9 cellular contexts compared by ENCODE assay signal in genomic region chr6:55886185-55886836, GRCh38. TPM values are rescaled to one million over a fixed set of nuclear protein-coding genes. Genes with fewer than 3 reads are reported as not detected.
DNase-seq lines count a peak whose midpoint lies in the region; ATAC-seq, FAIRE-seq and TF ChIP-seq lines count a peak whose summit lies in the region.
"Had no signal": no experiment of that assay in that cellular context is flagged by ENCODE, and none has a peak within 500 bp of the region (broad histone marks: within the 10 kb centered on the region; RNA-seq: fewer than 3 reads in every experiment).

No MANE protein-coding gene starts in this region.

- no peak overlapping the region for H2AFZ ChIP-seq in GM12878 (ENCODE audit: control insufficient read depth, low read depth, low read length)

- TF ChIP-seq RAD21 in GM12878 (IDR thresholded peaks at IDR 0.05; ENCODE audit: insufficient read depth, low read depth, low read length) = peak; percentile 60

- no peak for TF ChIP-seq POLR2A in GM12878 (IDR thresholded peaks at IDR 0.05; ENCODE audit: low read depth, low read length)

- H3K4me3 Mint-ChIP-seq in Caco-2 (ENCODE audit: unreplicated experiment) = no peak overlapping the region
- H3K4me3 Mint-ChIP-seq: effector memory CD8-positive, alpha-beta T cell had no signal

- POLR2A ChIA-PET in Caco-2 (lab: Charles Lee) = no interaction called here
- POLR2A ChIA-PET in GM12878 (lab: Charles Lee) = interaction anchor here (0.6 kb wide), 1 partner anchor 208 kb away, joined by 3 read pairs; no protein-coding TSS in a partner anchor

- peaks cover 4% of the 10 kb centered on the region for H3K4me1 Mint-ChIP-seq in Caco-2 (ENCODE audit: low read depth, unreplicated experiment)

- H3K9me3 ChIP-seq in Caco-2 = no peaks in the 10 kb centered on the region
- H3K9me3 ChIP-seq in GM12878 (replicated peaks; ENCODE audit: control insufficient read depth, insufficient read depth, low read length) = no peaks in the 10 kb centered on the region
- no peaks in the 10 kb centered on the region for H3K9me3 ChIP-seq in lower lobe of right lung
- no peaks in the 10 kb centered on the region for H3K9me3 ChIP-seq in tibial artery

- no peaks in the 10 kb centered on the region for H3K27me3 Mint-ChIP-seq in Caco-2 (ENCODE audit: insufficient read depth, unreplicated experiment)
- H3K27me3 Mint-ChIP-seq: effector memory CD8-positive, alpha-beta T cell had no signal

- no peak overlapping the region for H3K4me2 ChIP-seq in GM12878 (ENCODE audit: control insufficient read depth, insufficient read depth)

- no peak for FAIRE-seq in GM12878 (lab: Jason Lieb, UNC)

- no peaks in the 10 kb centered on the region for H4K20me1 ChIP-seq in GM12878 (ENCODE audit: control insufficient read depth, insufficient read depth)

- no peak overlapping the region for H3K27ac ChIP-seq in GM12878 (ENCODE audit: control insufficient read depth, insufficient read depth)
- H3K27ac ChIP-seq in lower lobe of right lung = no peak overlapping the region
- H3K27ac ChIP-seq in tibial artery = no peak overlapping the region

- TF ChIP-seq EP300 in GM12878 (IDR thresholded peaks at IDR 0.05; ENCODE audit: borderline replicate concordance in 1 of 2, control insufficient read depth in 1 of 2, low read depth in 2 of 2, low read length in 2 of 2) = no peak

- H3K36me3 Mint-ChIP-seq in Caco-2 (ENCODE audit: insufficient read depth, unreplicated experiment) = no peaks in the 10 kb centered on the region

- CTCF ChIA-PET in Caco-2 (lab: Charles Lee) = interaction anchor here (0.9 kb wide), 1 partner anchor 269 kb away, joined by 3 read pairs; no protein-coding TSS in a partner anchor
- CTCF ChIA-PET in GM12878 (lab: Yijun Ruan, JAX) = interaction anchor here (1.0 to 4.9 kb wide), 6 partner anchors 18 to 610 kb away, joined by 3 to 36 read pairs (median 6); no protein-coding TSS in a partner anchor

- no peaks in the 10 kb centered on the region for H3K27me3 ChIP-seq in Caco-2 (replicated peaks; ENCODE audit: control insufficient read depth, insufficient read depth, low read length)
- no peaks in the 10 kb centered on the region for H3K27me3 ChIP-seq in GM12878 (replicated peaks in 1 of 2; ENCODE audit: control insufficient read depth in 2 of 2, insufficient read depth in 2 of 2, low read length in 1 of 2)
- no peaks in the 10 kb centered on the region for H3K27me3 ChIP-seq in lower lobe of right lung (ENCODE audit: low read depth)
- no peaks in the 10 kb centered on the region for H3K27me3 ChIP-seq in tibial artery

- H3K79me2 ChIP-seq in GM12878 (ENCODE audit: control insufficient read depth, insufficient read depth, low read length) = no peaks in the 10 kb centered on the region

- ATAC-seq in GM12878 (no peak), lower lobe of right lung (no peak), GM21381 (IDR thresholded peaks at IDR 0.05; ENCODE audit: unreplicated experiment) (no peak)
- ATAC-seq: effector memory CD8-positive, alpha-beta T cell had no signal

- in situ Hi-C loops in KBM-7 (cut with MboI; ENCODE audit: low pct_unique_long_range_greater_than_20kb, low sequenced_read_pairs) (no loop called here), GM12878 (cut with MboI) (loop anchor here (10.0 to 25.0 kb wide), 2 partner anchors 262 to 599 kb away; no protein-coding TSS in a partner anchor)

- intact Hi-C loops in Caco-2 (cut with micrococcal nuclease; ENCODE audit: unreplicated experiment) = loop anchor here (1.0 kb wide), 4 partner anchors 269 to 610 kb away; no protein-coding TSS in a partner anchor
- intact Hi-C loops in GM12878 (cut with micrococcal nuclease; ENCODE audit: unreplicated experiment) = loop anchor here (1.0 kb wide), 1 partner anchor 269 kb away; no protein-coding TSS in a partner anchor
- intact Hi-C loops in lower lobe of right lung (cut with DNase I) = no loop called here
- intact Hi-C loops in tibial artery (cut with DNase I; ENCODE audit: low total_unique reads) = no loop called here

- no peak overlapping the region for H3K4me3 ChIP-seq in Caco-2 (ENCODE audit: low read depth, low read length)
- no peak overlapping the region for H3K4me3 ChIP-seq in GM12878
- H3K4me3 ChIP-seq in lower lobe of right lung = no peak overlapping the region
- no peak overlapping the region for H3K4me3 ChIP-seq in tibial artery

- no peaks in the 10 kb centered on the region for H3K36me3 ChIP-seq in Caco-2 (ENCODE audit: control insufficient read depth, insufficient read depth, low read length)
- no peaks in the 10 kb centered on the region for H3K36me3 ChIP-seq in GM12878 (ENCODE audit: control insufficient read depth in 2 of 2, insufficient read depth in 2 of 2, low read length in 1 of 2)
- no peaks in the 10 kb centered on the region for H3K36me3 ChIP-seq in lower lobe of right lung
- no peaks in the 10 kb centered on the region for H3K36me3 ChIP-seq in tibial artery

- no peak overlapping the region for H3K9ac ChIP-seq in GM12878 (ENCODE audit: control insufficient read depth, insufficient read depth, low read length)

- BruUV-seq in Caco-2 (replicated peaks; lab: Mats Ljungman, UMichigan) (no TSS peak), GM12878 (replicated peaks; lab: Mats Ljungman, UMichigan) (no TSS peak)

- H3K4me1 ChIP-seq in Caco-2 = peaks cover 11% of the 10 kb centered on the region
- H3K4me1 ChIP-seq in GM12878 (ENCODE audit: control insufficient read depth, insufficient read depth, low read length) = no peaks in the 10 kb centered on the region
- H3K4me1 ChIP-seq in lower lobe of right lung = peaks cover 7% of the 10 kb centered on the region
- H3K4me1 ChIP-seq in tibial artery = peaks cover 0 to 12% (median 0%) of the 10 kb centered on the region in 4 donors

- no peaks in the 10 kb centered on the region for H3K9me3 Mint-ChIP-seq in Caco-2 (ENCODE audit: unreplicated experiment)

- DNase-seq in Caco-2 (no peak), KBM-7 (peak; percentile 11), GM12878 (ENCODE audit: low read depth, low spot score) (no peak), lower lobe of right lung (no peak), tibial artery (no peak), glomerular visceral epithelial cell (ENCODE audit: extremely low spot score) (no peak), hypothalamus (lab: John Stamatoyannopoulos, UW) (no peak)
- DNase-seq: effector memory CD8-positive, alpha-beta T cell had no signal

- SMC1A ChIA-PET in GM12878 (lab: Charles Lee; ENCODE audit: uncharacterized antibody, unreplicated experiment) = no interaction called here

- no peak overlapping the region for H3K27ac Mint-ChIP-seq in Caco-2 (ENCODE audit: unreplicated experiment)
- H3K27ac Mint-ChIP-seq: effector memory CD8-positive, alpha-beta T cell had no signal

- RAD21 ChIA-PET in GM12878 (lab: Charles Lee; ENCODE audit: unreplicated experiment) = no interaction called here

- whole genome bisulfite sequencing in GM12878 (ENCODE audit: insufficient coverage, insufficient replicate concordance, low lambda C conversion rate, missing lambda C conversion rate) = 79% methylated on average over 3 of the region's 3 CpGs

- TF ChIP-seq CTCF in Caco-2 (IDR thresholded peaks at IDR 0.05; ENCODE audit: insufficient read depth in 1 of 2, low read depth in 1 of 2, low read length in 1 of 2, severe bottlenecking in 1 of 2, unreplicated experiment in 1 of 2) (peak; percentile 29 to 35), GM12878 (IDR thresholded peaks at IDR 0.05 in 2 of 3, conservative IDR thresholded peaks at IDR 0.05 in 1 of 3; ENCODE audit: control insufficient read depth in 2 of 3, extremely low read depth in 1 of 3, insufficient read depth in 1 of 3, low read depth in 3 of 3, low read length in 3 of 3) (peak in 2 of 3 experiments; percentile 2 to 17; a peak in 2 of 6 replicates), lower lobe of right lung (IDR thresholded peaks at IDR 0.05) (peak; percentile 25), tibial artery (IDR thresholded peaks at IDR 0.05) (no peak)

TF ChIP-seq in GM12878, 131 proteins besides CTCF, POLR2A, EP300 and RAD21:
- TF ChIP-seq HDAC6 (IDR thresholded peaks at IDR 0.05; ENCODE audit: unreplicated experiment) (no peak), SMC3 (IDR thresholded peaks at IDR 0.05; ENCODE audit: borderline replicate concordance, low read length) (peak; percentile 55; the same call in 1 of the 2 replicates)

RNA-seq across cellular contexts. Expression of gene BMP5, which starts 10.9 kb away (rescaled TPM):
- total RNA-seq in Caco-2 (2022) = 0.48 and 0.49 TPM in 2 replicates
- total RNA-seq in GM12878 (2013; cell fraction: nucleolus; rRNA removed) = not detected in 2 replicates
- not detected in 2 replicates for total RNA-seq in GM12878 (2014; rRNA removed)
- total RNA-seq in GM12878 (2014; rRNA removed; fragmentation: Illumina TruSeq; extraction: Trizol) = not detected in 2 replicates
- not detected in 2 replicates for total RNA-seq in GM12878 (2021)
- polyA plus RNA-seq in GM12878 (2011; ENCODE audit: low read depth) = not detected
- not detected in 2 replicates for polyA plus RNA-seq in GM12878 (2011; rRNA removed)
- polyA plus RNA-seq in GM12878 (2011; cell fraction: cytosol; rRNA removed) = not detected in 2 replicates
- polyA plus RNA-seq in GM12878 (2011; cell fraction: nucleus; rRNA removed) = not detected in 2 replicates
- 0.03 TPM in 1 of 2 replicates, not detected in the other for polyA plus RNA-seq in GM12878 (2012)
- not detected in 2 replicates for polyA plus RNA-seq in GM12878 (2014; fragmentation: Illumina TruSeq; extraction: Trizol)
- polyA plus RNA-seq in GM12878 (2014; fragmentation: Nextera tagmentation; extraction: Ambion mirVana) = not detected
- not detected in 2 replicates for polyA plus RNA-seq in GM12878 (2014; rRNA removed)
- polyA plus RNA-seq in GM12878 (2016; fragmentation: Nextera tagmentation; extraction: Ambion mirVana) = not detected
- not detected in 2 replicates for polyA minus RNA-seq in GM12878 (2011; rRNA and poly(A)+ RNA removed)
- polyA minus RNA-seq in GM12878 (2011; cell fraction: cytosol; rRNA and poly(A)+ RNA removed) = 0.27 and 0.42 TPM in 2 replicates
- polyA minus RNA-seq in GM12878 (2011; cell fraction: nucleus; rRNA and poly(A)+ RNA removed) = 0.12 and 0.19 TPM in 2 replicates
- 13.3 TPM for total RNA-seq in lower lobe of right lung

Comparison
In these comparisons a context has a peak if more than half of its experiments do, and no peak if none do; other contexts are left out.
1. CTCF ChIP-seq: peak in Caco-2 (2 of 2), GM12878 (2 of 3) and lower lobe of right lung (single experiment); none in tibial artery (0 of 2).
2. intact Hi-C loops: an anchor here in Caco-2 (1.0 kb wide) and GM12878 (1.0 kb wide); none called in lower lobe of right lung and tibial artery.